ENCODE assay signal across 1 cellular context in genomic region chr15:78177447-78177873, GRCh38.
TF ChIP-seq lines count a peak whose summit lies in the region.

No MANE protein-coding gene starts in this region.

TF ChIP-seq in H1, 55 proteins besides CTCF, POLR2A, EP300 and RAD21:
- TF ChIP-seq GABPA (IDR thresholded peaks at IDR 0.05; ENCODE audit: borderline replicate concordance, insufficient read depth, low read length) (0 out of 2 replicates have a peak, but pooled peaks have one; percentile 34), SP4 (IDR thresholded peaks at IDR 0.05; ENCODE audit: low read length) (no peak), YY1 (IDR thresholded peaks at IDR 0.05; ENCODE audit: low read depth, low read length) (peak; percentile 83)
